8 cellular contexts compared by ENCODE assay signal in the genomic region with DNA sequence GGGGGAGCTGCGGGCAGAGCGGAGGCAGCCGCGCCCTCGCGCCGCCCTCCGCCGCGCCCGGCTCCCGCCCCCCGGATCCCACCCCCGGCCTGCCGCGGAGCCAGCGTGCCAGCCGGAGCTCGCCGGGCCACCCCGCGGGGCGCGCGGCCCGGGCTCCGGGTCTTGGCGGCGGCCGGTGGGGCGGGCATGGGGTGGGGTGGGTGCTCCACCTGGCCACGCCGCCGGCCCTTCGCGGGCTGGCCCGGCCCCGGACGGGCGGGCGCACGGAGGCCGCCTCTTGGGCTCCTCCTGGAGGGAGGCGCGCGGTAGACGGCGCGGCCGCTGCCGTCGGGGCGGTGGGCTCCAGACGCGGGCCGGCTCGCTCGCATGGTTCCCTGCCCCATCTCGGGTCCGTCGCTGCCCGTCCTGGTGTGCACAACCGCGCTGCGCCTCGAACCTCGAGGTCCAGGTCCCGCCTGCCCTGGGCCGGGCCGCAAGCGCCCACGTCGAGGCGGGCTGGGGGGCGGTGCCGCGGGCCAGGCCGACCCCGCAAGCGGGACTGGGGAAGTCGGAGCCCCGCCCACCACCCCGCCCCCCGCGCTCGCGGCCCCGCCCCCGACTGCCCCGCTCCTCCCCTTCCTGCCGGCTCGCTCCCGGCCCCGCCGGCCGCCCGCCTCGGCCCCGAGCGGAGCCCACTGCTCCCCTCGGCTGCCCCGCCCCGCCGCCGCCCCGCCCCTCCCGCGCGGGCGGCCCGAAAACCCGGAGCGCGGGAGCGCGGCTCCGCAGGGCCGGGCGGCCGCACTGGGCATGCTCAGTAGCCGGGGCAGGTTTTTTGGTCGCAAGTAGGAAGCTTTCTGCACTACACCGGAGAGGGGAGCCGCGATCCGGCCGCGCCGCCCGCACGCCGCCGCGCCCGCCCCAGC. TPM values are rescaled to one million over a fixed set of nuclear protein-coding genes. Genes with fewer than 3 reads are reported as not detected.
DNase-seq lines count a peak whose midpoint lies in the region; ATAC-seq and TF ChIP-seq lines count a peak whose summit lies in the region.

A gene with protein sequence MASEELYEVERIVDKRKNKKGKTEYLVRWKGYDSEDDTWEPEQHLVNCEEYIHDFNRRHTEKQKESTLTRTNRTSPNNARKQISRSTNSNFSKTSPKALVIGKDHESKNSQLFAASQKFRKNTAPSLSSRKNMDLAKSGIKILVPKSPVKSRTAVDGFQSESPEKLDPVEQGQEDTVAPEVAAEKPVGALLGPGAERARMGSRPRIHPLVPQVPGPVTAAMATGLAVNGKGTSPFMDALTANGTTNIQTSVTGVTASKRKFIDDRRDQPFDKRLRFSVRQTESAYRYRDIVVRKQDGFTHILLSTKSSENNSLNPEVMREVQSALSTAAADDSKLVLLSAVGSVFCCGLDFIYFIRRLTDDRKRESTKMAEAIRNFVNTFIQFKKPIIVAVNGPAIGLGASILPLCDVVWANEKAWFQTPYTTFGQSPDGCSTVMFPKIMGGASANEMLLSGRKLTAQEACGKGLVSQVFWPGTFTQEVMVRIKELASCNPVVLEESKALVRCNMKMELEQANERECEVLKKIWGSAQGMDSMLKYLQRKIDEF (plus strand): TSS at position 814 of the 902 bp plus-strand sequence. CDS start 380 bp downstream, outside the sequence.

- no peak for TF ChIP-seq EP300 in esophagus muscularis mucosa (IDR thresholded peaks at IDR 0.05)

- H3K9me3 ChIP-seq in Panc1 (ENCODE audit: control insufficient read depth, insufficient read depth, low read depth, low read length) = peaks cover 9% of the 10 kb centered on the region; the same call in 1 of the 2 replicates
- no peaks in the 10 kb centered on the region for H3K9me3 ChIP-seq in esophagus muscularis mucosa

- TF ChIP-seq CTCF in Panc1 (IDR thresholded peaks at IDR 0.05) (peak; percentile 44), esophagus muscularis mucosa (IDR thresholded peaks at IDR 0.05) (peak in 2 of 3 experiments; percentile 27 to 46)

- H3K27me3 ChIP-seq in Panc1 (ENCODE audit: control insufficient read depth, insufficient read depth, low read length) (peaks cover 12% of the 10 kb centered on the region), esophagus muscularis mucosa (no peaks in the 10 kb centered on the region)

- peaks cover 19% of the 10 kb centered on the region for H3K27me3 Mint-ChIP-seq in activated T-cell treated with anti-CD3 and anti-CD28 coated beads, Interleukin-2, amount 50 U/mL, for 24 hours

- no CpG with 5 or more reads among the region's 135 CpGs for WGBS in esophagus muscularis mucosa

- H3K9me3 Mint-ChIP-seq in activated T-cell treated with anti-CD3 and anti-CD28 coated beads, Interleukin-2, amount 50 U/mL, for 24 hours = peaks cover 28% of the 10 kb centered on the region

- H3K36me3 ChIP-seq in Panc1 (ENCODE audit: control insufficient read depth, insufficient read depth, low read length) = no peaks in the 10 kb centered on the region; the same call in 1 of the 2 replicates
- no peaks in the 10 kb centered on the region for H3K36me3 ChIP-seq in esophagus muscularis mucosa

- in situ Hi-C loops in KBM-7 (cut with MboI; ENCODE audit: low pct_unique_long_range_greater_than_20kb, low sequenced_read_pairs) = no loop called here
- in situ Hi-C loops in Panc1 (cut with HindIII; ENCODE audit: low pct_unique_long_range_greater_than_20kb, low sequenced_read_pairs) = no loop called here

- intact Hi-C loops in Panc1 (cut with micrococcal nuclease; ENCODE audit: unreplicated experiment) (loop anchor here (5.0 kb wide), 1 partner anchor 161 kb away; no protein-coding TSS in a partner anchor), esophagus muscularis mucosa (cut with DNase I) (loop anchor here (5.0 to 10.0 kb wide), 4 partner anchors 129 to 421 kb away; a partner anchor contains a TSS)

- peak; percentile 50 for ATAC-seq in GM21717 (IDR thresholded peaks at IDR 0.05; ENCODE audit: unreplicated experiment)
- peak; percentile 92 for ATAC-seq in Panc1

- DNase-seq in DMS114 treated with DMSO at 0.1 percent for 48 hours (lab: John Stamatoyannopoulos, UW; ENCODE audit: unreplicated experiment) (peak; percentile 73), KBM-7 (peak; percentile 81), Panc1 (ENCODE audit: low read depth, low spot score) (no peak), esophagus muscularis mucosa (ENCODE audit: extremely low spot score) (peak; percentile 93), myocyte (ENCODE audit: low read depth) (peak; percentile 83)
- DNase-seq in activated T-cell treated with anti-CD3 and anti-CD28 coated beads, Interleukin-2, amount 50 U/mL, for 24 hours = peak; percentile 94
- DNase-seq in stimulated activated CD8-positive, alpha-beta memory T cell treated with anti-CD3 and anti-CD28 coated beads, Interleukin-7, amount 100 ng/mL, for 4 hours (ENCODE audit: low read depth in 2 of 2) = peak; percentile 66 to 89

- no peak for TF ChIP-seq POLR2A in esophagus muscularis mucosa (IDR thresholded peaks at IDR 0.05; ENCODE audit: low read depth)

- peak within 1 kb of the TSS; percentile 67 to 85 for H3K4me3 ChIP-seq in Panc1 (ENCODE audit: low read depth in 2 of 2, low read length in 2 of 2)
- peak within 1 kb of the TSS; percentile 68 to 94 (median 72) for H3K4me3 ChIP-seq in esophagus muscularis mucosa

- peak within 1 kb of the TSS; percentile 89 for H3K27ac Mint-ChIP-seq in activated T-cell treated with anti-CD3 and anti-CD28 coated beads, Interleukin-2, amount 50 U/mL, for 24 hours

- peak within 1 kb of the TSS; percentile 89 for H3K27ac ChIP-seq in Panc1 (ENCODE audit: low read length)
- H3K27ac ChIP-seq in esophagus muscularis mucosa (replicated peaks in 1 of 4) = peak within 1 kb of the TSS; percentile 86 to 90 (median 86)

- CTCF ChIA-PET in Panc1 (lab: Charles Lee) = interaction anchor here (0.6 kb wide), 1 partner anchor 457 kb away, joined by 5 read pairs; no protein-coding TSS in a partner anchor

- peak within 1 kb of the TSS; percentile 83 for H3K4me3 Mint-ChIP-seq in activated T-cell treated with anti-CD3 and anti-CD28 coated beads, Interleukin-2, amount 50 U/mL, for 24 hours

- peaks cover 9% of the 10 kb centered on the region for H3K36me3 Mint-ChIP-seq in activated T-cell treated with anti-CD3 and anti-CD28 coated beads, Interleukin-2, amount 50 U/mL, for 24 hours (ENCODE audit: low read depth)

- POLR2A ChIA-PET in Panc1 (lab: Charles Lee) = interaction anchor here (0.6 to 0.7 kb wide), 4 partner anchors 89 to 1409 kb away, joined by 3 to 6 read pairs (median 4); no protein-coding TSS in a partner anchor

- H3K4me1 ChIP-seq in Panc1 (ENCODE audit: control insufficient read depth, insufficient read depth, low read length) (peaks cover 25% of the 10 kb centered on the region), esophagus muscularis mucosa (peaks cover 12 to 41% (median 28%) of the 10 kb centered on the region in 4 donors)

- H3K4me1 Mint-ChIP-seq in activated T-cell treated with anti-CD3 and anti-CD28 coated beads, Interleukin-2, amount 50 U/mL, for 24 hours (ENCODE audit: low read depth) = peaks cover 59% of the 10 kb centered on the region

- BruUV-seq in Panc1 (replicated peaks; lab: Mats Ljungman, UMichigan) = no TSS peak

RNA-seq across cellular contexts. Expression of the gene that starts here (rescaled TPM):
- total RNA-seq in Panc1 (2021; ENCODE audit: unreplicated experiment) (61.4 TPM), esophagus muscularis mucosa (10 to 100 TPM; 41.9 to 52.3 (median 45.7) TPM), myocyte (20.3 and 23.6 TPM in 2 replicates)
- 22.4 TPM for polyA plus RNA-seq in Panc1 (2012; ENCODE audit: insufficient read length)
- 17.2 TPM for polyA plus RNA-seq in myocyte (2012)
